1 cellular context compared by ENCODE assay signal in genomic region chr15:38620108-38620507, GRCh38.
TF ChIP-seq lines count a peak whose summit lies in the region.

No MANE protein-coding gene starts in this region.

TF ChIP-seq in GM12878, 131 proteins besides CTCF, POLR2A, EP300 and RAD21 (continued from another document):
- TF ChIP-seq, protein P1, sequence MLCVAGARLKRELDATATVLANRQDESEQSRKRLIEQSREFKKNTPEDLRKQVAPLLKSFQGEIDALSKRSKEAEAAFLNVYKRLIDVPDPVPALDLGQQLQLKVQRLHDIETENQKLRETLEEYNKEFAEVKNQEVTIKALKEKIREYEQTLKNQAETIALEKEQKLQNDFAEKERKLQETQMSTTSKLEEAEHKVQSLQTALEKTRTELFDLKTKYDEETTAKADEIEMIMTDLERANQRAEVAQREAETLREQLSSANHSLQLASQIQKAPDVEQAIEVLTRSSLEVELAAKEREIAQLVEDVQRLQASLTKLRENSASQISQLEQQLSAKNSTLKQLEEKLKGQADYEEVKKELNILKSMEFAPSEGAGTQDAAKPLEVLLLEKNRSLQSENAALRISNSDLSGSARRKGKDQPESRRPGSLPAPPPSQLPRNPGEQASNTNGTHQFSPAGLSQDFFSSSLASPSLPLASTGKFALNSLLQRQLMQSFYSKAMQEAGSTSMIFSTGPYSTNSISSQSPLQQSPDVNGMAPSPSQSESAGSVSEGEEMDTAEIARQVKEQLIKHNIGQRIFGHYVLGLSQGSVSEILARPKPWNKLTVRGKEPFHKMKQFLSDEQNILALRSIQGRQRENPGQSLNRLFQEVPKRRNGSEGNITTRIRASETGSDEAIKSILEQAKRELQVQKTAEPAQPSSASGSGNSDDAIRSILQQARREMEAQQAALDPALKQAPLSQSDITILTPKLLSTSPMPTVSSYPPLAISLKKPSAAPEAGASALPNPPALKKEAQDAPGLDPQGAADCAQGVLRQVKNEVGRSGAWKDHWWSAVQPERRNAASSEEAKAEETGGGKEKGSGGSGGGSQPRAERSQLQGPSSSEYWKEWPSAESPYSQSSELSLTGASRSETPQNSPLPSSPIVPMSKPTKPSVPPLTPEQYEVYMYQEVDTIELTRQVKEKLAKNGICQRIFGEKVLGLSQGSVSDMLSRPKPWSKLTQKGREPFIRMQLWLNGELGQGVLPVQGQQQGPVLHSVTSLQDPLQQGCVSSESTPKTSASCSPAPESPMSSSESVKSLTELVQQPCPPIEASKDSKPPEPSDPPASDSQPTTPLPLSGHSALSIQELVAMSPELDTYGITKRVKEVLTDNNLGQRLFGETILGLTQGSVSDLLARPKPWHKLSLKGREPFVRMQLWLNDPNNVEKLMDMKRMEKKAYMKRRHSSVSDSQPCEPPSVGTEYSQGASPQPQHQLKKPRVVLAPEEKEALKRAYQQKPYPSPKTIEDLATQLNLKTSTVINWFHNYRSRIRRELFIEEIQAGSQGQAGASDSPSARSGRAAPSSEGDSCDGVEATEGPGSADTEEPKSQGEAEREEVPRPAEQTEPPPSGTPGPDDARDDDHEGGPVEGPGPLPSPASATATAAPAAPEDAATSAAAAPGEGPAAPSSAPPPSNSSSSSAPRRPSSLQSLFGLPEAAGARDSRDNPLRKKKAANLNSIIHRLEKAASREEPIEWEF (IDR thresholded peaks at IDR 0.05; ENCODE audit: insufficient replicate concordance, low read depth, low read length): no peak
